8 cellular contexts compared by ENCODE assay signal in the genomic region with DNA sequence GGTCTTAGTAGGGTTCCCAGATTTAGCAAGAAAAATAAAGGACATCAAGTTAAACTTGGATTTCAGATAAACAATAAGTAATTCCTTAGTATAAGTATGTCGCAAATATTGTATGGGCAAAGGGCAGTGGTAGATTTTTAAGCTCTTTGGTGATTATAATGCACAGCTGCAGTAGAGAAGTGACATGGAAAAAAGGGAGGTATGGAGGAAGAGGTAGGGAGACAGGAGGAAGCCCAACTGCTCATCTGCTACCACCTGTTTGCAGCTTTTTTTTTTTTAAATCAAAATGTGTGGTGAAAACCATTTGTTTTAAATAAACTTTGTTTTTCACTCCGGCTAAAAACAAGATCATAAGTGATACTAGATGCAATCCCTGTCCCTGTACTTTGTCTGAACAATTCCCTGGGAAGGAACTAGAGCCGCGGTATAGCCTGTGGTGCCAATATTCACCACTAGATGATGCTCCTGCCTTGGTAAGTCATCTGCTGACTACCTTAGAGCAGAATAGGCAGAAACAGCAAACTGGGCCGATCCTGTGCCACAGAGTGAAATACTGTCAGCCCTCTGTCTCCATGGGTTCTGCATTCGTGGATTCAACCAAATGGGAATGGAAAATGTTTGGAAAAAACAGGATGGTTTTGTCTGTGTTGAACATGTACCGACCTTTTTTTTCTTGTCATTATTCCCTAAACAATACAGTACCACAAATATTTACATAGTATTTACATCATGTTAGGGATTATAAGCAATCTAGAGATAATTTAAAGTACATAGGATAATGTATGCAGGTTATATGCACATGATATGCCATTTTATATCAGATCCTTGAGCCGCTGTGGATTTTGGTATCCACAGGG.
A peak's percentile ranks its signal among the peaks of the same experiment; 100 is the strongest.
DNase-seq lines count a peak whose midpoint lies in the region; ATAC-seq and TF ChIP-seq lines count a peak whose summit lies in the region.

No MANE protein-coding gene starts in this region.

- no TSS peak for BruUV-seq in PC-9 (replicated peaks; lab: Mats Ljungman, UMichigan)

- no peaks in the 10 kb centered on the region for H3K9me2 ChIP-seq in PC-9 (ENCODE audit: insufficient read depth)

- H3K27ac ChIP-seq in PC-9 (no peak overlapping the region), substantia nigra (ENCODE audit: low read depth, low read length, poor library complexity, severe bottlenecking) (no peak overlapping the region)

- H3F3A ChIP-seq in PC-9 (ENCODE audit: insufficient read depth, low read depth), result no peaks in the 10 kb centered on the region

- H3K27ac Mint-ChIP-seq in neural crest cell (ENCODE audit: unreplicated experiment), result no peak overlapping the region

- H3K27me3 ChIP-seq in PC-9 (ENCODE audit: insufficient read depth, low read depth), result no peaks in the 10 kb centered on the region

- no peaks in the 10 kb centered on the region for H3K4me1 Mint-ChIP-seq in neural crest cell

- CTCF ChIA-PET in PC-9 (lab: Charles Lee), result interaction anchor here (0.6 to 0.7 kb wide), 3 partner anchors 11 to 182 kb away, joined by 3 to 4 read pairs (median 3); no protein-coding TSS in a partner anchor

- no peak for TF ChIP-seq EP300 in Ishikawa (IDR thresholded peaks at IDR 0.05; ENCODE audit: borderline replicate concordance)

- H2AFZ ChIP-seq in PC-9, result no peak overlapping the region

- H3K36me3 ChIP-seq in PC-9 (ENCODE audit: low read depth), result no peaks in the 10 kb centered on the region

- no peaks in the 10 kb centered on the region for H4K20me1 ChIP-seq in PC-9 (ENCODE audit: insufficient read depth)

- no peaks in the 10 kb centered on the region for H3K79me2 ChIP-seq in PC-9 (ENCODE audit: low read depth)

- no peak overlapping the region for H3K4me2 ChIP-seq in PC-9

- no peaks in the 10 kb centered on the region for H3K4me1 ChIP-seq in PC-9 (replicated peaks; ENCODE audit: insufficient read depth)

- intact Hi-C loops in PC-9 (cut with micrococcal nuclease; ENCODE audit: unreplicated experiment), result loop anchor here (1.0 to 5.0 kb wide), 8 partner anchors 87 to 892 kb away; partner anchors contain the start of genes RERG and SMCO3

- peaks cover 5% of the 10 kb centered on the region for H3K9me3 Mint-ChIP-seq in neural crest cell

- no peaks in the 10 kb centered on the region for H3K9me3 ChIP-seq in PC-9 (ENCODE audit: insufficient read depth, low read depth)

- peak; percentile 99 for ATAC-seq in GM21576 (IDR thresholded peaks at IDR 0.05; ENCODE audit: unreplicated experiment)

- TF ChIP-seq CTCF in PC-9 (conservative IDR thresholded peaks at IDR 0.05) (peak; percentile 94), neural crest cell (conservative IDR thresholded peaks at IDR 0.05) (peak; percentile 99)

- TF ChIP-seq RAD21 in Ishikawa (IDR thresholded peaks at IDR 0.05; ENCODE audit: low read depth), result peak; percentile 100

- POLR2A ChIA-PET in PC-9 (lab: Charles Lee; ENCODE audit: unreplicated experiment), result no interaction called here

- no peaks in the 10 kb centered on the region for H3K36me3 Mint-ChIP-seq in neural crest cell (ENCODE audit: low read depth)

- no peaks in the 10 kb centered on the region for H3K27me3 Mint-ChIP-seq in neural crest cell (ENCODE audit: low read depth)

- H3K4me3 Mint-ChIP-seq in neural crest cell, result no peak overlapping the region

- peak; percentile 38 for DNase-seq in DMS79 treated with DMSO at 0.1 percent for 48 hours (lab: John Stamatoyannopoulos, UW)
- peak; percentile 51 to 75 for DNase-seq in PC-9
- DNase-seq in activated T-cell treated with anti-CD3 and anti-CD28 coated beads for 48 hours (ENCODE audit: low read depth), result peak; percentile 37
- DNase-seq in fibroblast of gingiva (ENCODE audit: low read depth), result peak; percentile 65
- DNase-seq in neural crest cell (ENCODE audit: low read depth, low spot score), result peak; percentile 71
- DNase-seq in substantia nigra (lab: John Stamatoyannopoulos, UW), result peak in 41 of 49 donors; percentile 5 to 73 (median 41)

- no peak overlapping the region for H3K4me3 ChIP-seq in PC-9

TF ChIP-seq in Ishikawa, 13 proteins besides CTCF, POLR2A, EP300 and RAD21:
- no peak for TF ChIP-seq MAX (IDR thresholded peaks at IDR 0.05)
- TF ChIP-seq YY1 (IDR thresholded peaks at IDR 0.05; ENCODE audit: low read depth), result no peak
- no peak for TF ChIP-seq ZBTB7A (IDR thresholded peaks at IDR 0.05; ENCODE audit: low read depth)
- no peak for TF ChIP-seq EGR1 (IDR thresholded peaks at IDR 0.05)
- TF ChIP-seq TCF12 (IDR thresholded peaks at IDR 0.05; ENCODE audit: low read depth), result no peak
- TF ChIP-seq NFIC (IDR thresholded peaks at IDR 0.05), result no peak
- TF ChIP-seq, protein P1, sequence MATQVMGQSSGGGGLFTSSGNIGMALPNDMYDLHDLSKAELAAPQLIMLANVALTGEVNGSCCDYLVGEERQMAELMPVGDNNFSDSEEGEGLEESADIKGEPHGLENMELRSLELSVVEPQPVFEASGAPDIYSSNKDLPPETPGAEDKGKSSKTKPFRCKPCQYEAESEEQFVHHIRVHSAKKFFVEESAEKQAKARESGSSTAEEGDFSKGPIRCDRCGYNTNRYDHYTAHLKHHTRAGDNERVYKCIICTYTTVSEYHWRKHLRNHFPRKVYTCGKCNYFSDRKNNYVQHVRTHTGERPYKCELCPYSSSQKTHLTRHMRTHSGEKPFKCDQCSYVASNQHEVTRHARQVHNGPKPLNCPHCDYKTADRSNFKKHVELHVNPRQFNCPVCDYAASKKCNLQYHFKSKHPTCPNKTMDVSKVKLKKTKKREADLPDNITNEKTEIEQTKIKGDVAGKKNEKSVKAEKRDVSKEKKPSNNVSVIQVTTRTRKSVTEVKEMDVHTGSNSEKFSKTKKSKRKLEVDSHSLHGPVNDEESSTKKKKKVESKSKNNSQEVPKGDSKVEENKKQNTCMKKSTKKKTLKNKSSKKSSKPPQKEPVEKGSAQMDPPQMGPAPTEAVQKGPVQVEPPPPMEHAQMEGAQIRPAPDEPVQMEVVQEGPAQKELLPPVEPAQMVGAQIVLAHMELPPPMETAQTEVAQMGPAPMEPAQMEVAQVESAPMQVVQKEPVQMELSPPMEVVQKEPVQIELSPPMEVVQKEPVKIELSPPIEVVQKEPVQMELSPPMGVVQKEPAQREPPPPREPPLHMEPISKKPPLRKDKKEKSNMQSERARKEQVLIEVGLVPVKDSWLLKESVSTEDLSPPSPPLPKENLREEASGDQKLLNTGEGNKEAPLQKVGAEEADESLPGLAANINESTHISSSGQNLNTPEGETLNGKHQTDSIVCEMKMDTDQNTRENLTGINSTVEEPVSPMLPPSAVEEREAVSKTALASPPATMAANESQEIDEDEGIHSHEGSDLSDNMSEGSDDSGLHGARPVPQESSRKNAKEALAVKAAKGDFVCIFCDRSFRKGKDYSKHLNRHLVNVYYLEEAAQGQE (IDR thresholded peaks at IDR 0.05; ENCODE audit: low read depth), result no peak
- TF ChIP-seq TAF1 (IDR thresholded peaks at IDR 0.05; ENCODE audit: low read depth), result no peak
- no peak for TF ChIP-seq CEBPB (IDR thresholded peaks at IDR 0.05)
- no peak for TF ChIP-seq FOXM1 (IDR thresholded peaks at IDR 0.05; ENCODE audit: borderline replicate concordance, low read depth)
- TF ChIP-seq CREB1 (IDR thresholded peaks at IDR 0.05; ENCODE audit: low read depth), result no peak
